ENCODE assay signal across 9 cellular contexts in genomic region chr7:114922652-114923402, GRCh38. TPM values are rescaled to one million over a fixed set of nuclear protein-coding genes. Genes with fewer than 3 reads are reported as not detected.
DNase-seq lines count a peak whose midpoint lies in the region; ATAC-seq, FAIRE-seq and TF ChIP-seq lines count a peak whose summit lies in the region.
"Had no signal": no experiment of that assay in that cellular context is flagged by ENCODE, and none has a peak within 500 bp of the region (broad histone marks: within the 10 kb centered on the region; RNA-seq: fewer than 3 reads in every experiment).

No MANE protein-coding gene starts in this region.

- TF ChIP-seq CTCF in CD4-positive, alpha-beta T cell (IDR thresholded peaks at IDR 0.05), result no peak
- TF ChIP-seq CTCF in brain microvascular endothelial cell (IDR thresholded peaks at IDR 0.05; ENCODE audit: low read depth, low read length, missing control alignments), result no peak
- no peak for TF ChIP-seq CTCF in keratinocyte (optimal IDR thresholded peaks at IDR 0.05 in 1 of 3, IDR thresholded peaks at IDR 0.05 in 1 of 3, conservative IDR thresholded peaks at IDR 0.05 in 1 of 3; ENCODE audit: extremely low read depth in 1 of 3, insufficient read depth in 2 of 3, low read length in 3 of 3)

- H3K27me3 Mint-ChIP-seq in CD4-positive, alpha-beta T cell, result no peaks in the 10 kb centered on the region
- no peaks in the 10 kb centered on the region for H3K27me3 Mint-ChIP-seq in T-helper 17 cell

- peak overlapping the region; percentile 95 for H3K4me3 Mint-ChIP-seq in CD4-positive, alpha-beta T cell
- H3K4me3 Mint-ChIP-seq in T-helper 17 cell, result peak overlapping the region; percentile 99

- peak overlapping the region; percentile 90 for H3K27ac Mint-ChIP-seq in CD4-positive, alpha-beta T cell
- H3K27ac Mint-ChIP-seq in T-helper 17 cell, result no peak overlapping the region

- H3K36me3 Mint-ChIP-seq in CD4-positive, alpha-beta T cell (ENCODE audit: low read depth), result peaks cover 4% of the 10 kb centered on the region
- peaks cover 3% of the 10 kb centered on the region for H3K36me3 Mint-ChIP-seq in T-helper 17 cell (ENCODE audit: low read depth)

- peak overlapping the region; percentile 80 for H3K9ac ChIP-seq in keratinocyte (ENCODE audit: control insufficient read depth, extremely low read depth, insufficient read depth, low read length)

- H3K79me2 ChIP-seq in keratinocyte (ENCODE audit: control insufficient read depth, insufficient read depth, low read length), result no peaks in the 10 kb centered on the region

- CTCF ChIA-PET in CD4-positive, alpha-beta T cell (lab: Charles Lee), result interaction anchor here (1.1 to 2.1 kb wide), 2 partner anchors 9 to 57 kb away, joined by 3 to 11 read pairs; no protein-coding TSS in a partner anchor

- peak overlapping the region; percentile 96 for H3K4me2 ChIP-seq in keratinocyte (ENCODE audit: control insufficient read depth, extremely low read depth, insufficient read depth, low read depth, low read length)

- no peaks in the 10 kb centered on the region for H3K9me3 Mint-ChIP-seq in CD4-positive, alpha-beta T cell

- peak; percentile 27 to 60 (median 42) for DNase-seq in CD4-positive, alpha-beta T cell
- DNase-seq in T-helper 17 cell, result peak; percentile 26 to 45 (median 29)
- DNase-seq in brain microvascular endothelial cell, result peak; percentile 44
- no peak for DNase-seq in keratinocyte (ENCODE audit: low read depth, low spot score)
- peak; percentile 55 for DNase-seq in stimulated activated CD4-positive, alpha-beta T cell treated with anti-CD3 and anti-CD28 coated beads, Interleukin-1b, Interleukin-23, amount 100 ng/mL, for 48 hours
- no peak for DNase-seq in pons (ENCODE audit: low spot score)

- no peaks in the 10 kb centered on the region for H4K20me1 ChIP-seq in keratinocyte (ENCODE audit: control insufficient read depth, extremely low read depth, insufficient read depth, low read length)

- H3K4me1 Mint-ChIP-seq in CD4-positive, alpha-beta T cell (ENCODE audit: low read depth), result peaks cover 53% of the 10 kb centered on the region
- H3K4me1 Mint-ChIP-seq in T-helper 17 cell, result peaks cover 35% of the 10 kb centered on the region

- FAIRE-seq in keratinocyte (lab: Jason Lieb, UNC), result peak; percentile 68
- FAIRE-seq: TTC549 had no signal

- H3K9me3 ChIP-seq in CD4-positive, alpha-beta T cell (ENCODE audit: control insufficient read depth, low read length), result no peaks in the 10 kb centered on the region
- H3K9me3 ChIP-seq in T-helper 17 cell (ENCODE audit: control insufficient read depth, low read length, poor library complexity, severe bottlenecking) (no peaks in the 10 kb centered on the region), keratinocyte (ENCODE audit: control insufficient read depth, low read depth, low read length) (no peaks in the 10 kb centered on the region)

- H3K36me3 ChIP-seq in brain microvascular endothelial cell (replicated peaks), result no peaks in the 10 kb centered on the region
- H3K36me3 ChIP-seq in keratinocyte (ENCODE audit: control insufficient read depth in 2 of 2, extremely low read depth in 1 of 2, insufficient read depth in 2 of 2, low read length in 2 of 2), result no peaks in the 10 kb centered on the region

- H2AFZ ChIP-seq in keratinocyte (ENCODE audit: control insufficient read depth, low read length), result peak overlapping the region; percentile 95

- peak overlapping the region; percentile 77 for H3K4me3 ChIP-seq in brain microvascular endothelial cell (ENCODE audit: low read depth, low read length)
- H3K4me3 ChIP-seq in keratinocyte (ENCODE audit: control insufficient read depth in 2 of 3, extremely low read depth in 1 of 3, insufficient read depth in 2 of 3, low read depth in 1 of 3, low read length in 3 of 3), result peak overlapping the region; percentile 65 to 91 (median 79)

- peaks cover 12% of the 10 kb centered on the region for H3K4me1 ChIP-seq in keratinocyte (ENCODE audit: control insufficient read depth, extremely low read depth, insufficient read depth, low read length)

- H3K9me1 ChIP-seq in keratinocyte (ENCODE audit: control insufficient read depth, extremely low read depth, insufficient read depth, low read length), result no peaks in the 10 kb centered on the region

- dilution Hi-C loops in keratinocyte (cut with MboI; ENCODE audit: extremely low pct_ligation_motif_present, low sequenced_read_pairs), result no loop called here

- H3K27ac ChIP-seq in CD4-positive, alpha-beta T cell (ENCODE audit: low read depth, low read length), result peak overlapping the region; percentile 88
- H3K27ac ChIP-seq in brain microvascular endothelial cell (peak overlapping the region; percentile 62), keratinocyte (ENCODE audit: control insufficient read depth, insufficient read depth, low read length) (peak overlapping the region; percentile 61)

- in situ Hi-C loops in brain microvascular endothelial cell (cut with HindIII; ENCODE audit: low pct_ligation_motif_present, low sequenced_read_pairs), result no loop called here

- H3K27me3 ChIP-seq in CD4-positive, alpha-beta T cell (ENCODE audit: control insufficient read depth, insufficient read depth, low read length), result no peaks in the 10 kb centered on the region
- H3K27me3 ChIP-seq in brain microvascular endothelial cell (replicated peaks), result no peaks in the 10 kb centered on the region
- no peaks in the 10 kb centered on the region for H3K27me3 ChIP-seq in keratinocyte (ENCODE audit: control insufficient read depth, extremely low read depth, insufficient read depth, low read length)

- POLR2A ChIA-PET in CD4-positive, alpha-beta T cell (lab: Charles Lee), result interaction anchor here (0.5 to 2.7 kb wide), 11 partner anchors 8 to 295 kb away, joined by 3 to 13 read pairs (median 4); no protein-coding TSS in a partner anchor

- peak; percentile 72 for ATAC-seq in CD4-positive, alpha-beta T cell (ENCODE audit: poor library complexity)
- peak; percentile 38 for ATAC-seq in GM19455 (IDR thresholded peaks at IDR 0.05; ENCODE audit: unreplicated experiment)
- peak; percentile 17 for ATAC-seq in HG03520 (IDR thresholded peaks at IDR 0.05; ENCODE audit: unreplicated experiment)
- peak; percentile 74 for ATAC-seq in T-helper 17 cell

- intact Hi-C loops in CD4-positive, alpha-beta T cell (cut with DNase I, micrococcal nuclease), result loop anchor here in 1 of 2 experiments (1.0 to 10.0 kb wide), 4 partner anchors 8 to 84 kb away; no protein-coding TSS in a partner anchor

RNA-seq across cellular contexts. Expression of gene MDFIC, which starts 0.9 kb away (rescaled TPM):
- 10 to 100 TPM; 25.9 to 27.1 TPM for total RNA-seq in CD4-positive, alpha-beta T cell
- total RNA-seq in T-helper 17 cell, result 100 to 1,000 TPM in 1 of 2 donors, 10 to 100 TPM in 1; 90.2 to 109 TPM
- polyA plus RNA-seq in keratinocyte, result 6.7 to 8.6 TPM (median 8.5 TPM) in 3 replicates
- polyA plus RNA-seq in keratinocyte (2011; ENCODE audit: low read depth), result 20.6 TPM
- polyA plus RNA-seq in keratinocyte (2011; cell fraction: cytosol; rRNA removed), result 5.2 and 11.7 TPM in 2 replicates
- 3.9 and 4.8 TPM in 2 replicates for polyA plus RNA-seq in keratinocyte (2011; cell fraction: nucleus; rRNA removed)
- polyA plus RNA-seq in keratinocyte (2012; ENCODE audit: low replicate concordance), result 7.0 and 8.4 TPM in 2 replicates
- polyA minus RNA-seq in keratinocyte, result 3.3 to 8.6 TPM (median 6.9 TPM) in 3 replicates
- 8.4 TPM for polyA minus RNA-seq in keratinocyte (2011; cell fraction: cytosol; rRNA and poly(A)+ RNA removed)
- polyA minus RNA-seq in keratinocyte (2011; cell fraction: nucleus; rRNA and poly(A)+ RNA removed), result 1.6 and 2.7 TPM in 2 replicates

Comparison
In these comparisons a context has a peak if more than half of its experiments do, and no peak if none do; other contexts are left out.
1. ATAC-seq: peak in every context shown above with its lines; median percentile 74 in T-helper 17 cell; 72 in CD4-positive, alpha-beta T cell; 38 in GM19455; 17 in HG03520.
2. DNase-seq: peak in CD4-positive, alpha-beta T cell (10 of 10), T-helper 17 cell (3 of 3), brain microvascular endothelial cell (single experiment) and stimulated activated CD4-positive, alpha-beta T cell treated with anti-CD3 and anti-CD28 coated beads, Interleukin-1b, Interleukin-23, amount 100 ng/mL, for 48 hours (single experiment); none in keratinocyte (single experiment) and pons (single experiment).
3. Peak in every context shown above with its lines, with median percentiles within 50 percentile points of each other: H3K27ac ChIP-seq.